Comparison of ENCODE assay signal across 14 cellular contexts in the genomic region with DNA sequence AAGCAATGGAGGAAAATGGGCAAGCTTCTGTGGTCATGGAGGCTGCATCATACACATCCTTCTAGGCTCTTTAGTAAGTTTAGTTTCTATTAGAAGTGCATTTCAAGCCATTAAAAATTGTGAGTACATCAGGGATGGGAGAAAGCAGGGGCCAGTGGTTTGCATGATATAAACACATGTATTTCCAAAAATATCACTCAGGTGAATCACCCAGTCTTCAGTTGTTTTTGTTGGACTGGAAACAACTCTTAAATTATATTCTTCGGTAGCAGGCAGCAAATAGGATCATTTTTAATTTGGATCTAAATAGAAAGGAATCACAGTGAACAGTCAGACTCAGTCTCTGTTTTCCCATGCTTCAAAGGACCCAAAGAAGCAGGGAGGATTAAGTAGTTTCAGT.
"Had no signal": no experiment of that assay in that cellular context is flagged by ENCODE, and none has a peak within 500 bp of the region (broad histone marks: within the 10 kb centered on the region; RNA-seq: fewer than 3 reads in every experiment).

No MANE protein-coding gene starts in this region.

- H3K9me3 Mint-ChIP-seq: nephron, WTC11 had no signal

- H3K27ac Mint-ChIP-seq: activated naive CD4-positive, alpha-beta T cell treated with anti-CD3 and anti-CD28 coated beads, Interleukin-2, amount 10 ng/mL, durations not matched to agents 7 days and 5 days; activated T-helper 17 cell treated with anti-CD3 and anti-CD28 coated beads, Interleukin-2, amount 50 U/mL, for 72 hours; brain; immature natural killer cell; nephron; T-cell; WTC11 had no signal

- ATAC-seq: activated T-helper 17 cell treated with anti-CD3 and anti-CD28 coated beads, Interleukin-2, amount 50 U/mL, for 72 hours; stimulated activated naive CD8-positive, alpha-beta T cell treated with anti-CD3 and anti-CD28 coated beads, Interleukin-15, Interleukin-2, amounts not matched to agents 100 U/mL and 50 U/mL, for 24 hours; T-cell; WTC11 had no signal

- H3K4me3 Mint-ChIP-seq: activated naive CD4-positive, alpha-beta T cell treated with anti-CD3 and anti-CD28 coated beads, Interleukin-2, amount 10 ng/mL, durations not matched to agents 7 days and 5 days; activated T-helper 17 cell treated with anti-CD3 and anti-CD28 coated beads, Interleukin-2, amount 50 U/mL, for 72 hours; brain; immature natural killer cell; nephron; T-cell; WTC11 had no signal

- DNase-seq: activated CD4-positive, alpha-beta T cell treated with anti-CD3 and anti-CD28 coated beads for 48 hours; activated naive CD4-positive, alpha-beta T cell treated with anti-CD3 and anti-CD28 coated beads, Interleukin-2, amount 10 ng/mL, durations not matched to agents 7 days and 5 days; dermis blood vessel endothelial cell; glutamatergic neuron; immature natural killer cell; stimulated activated CD4-positive, alpha-beta T cell treated with anti-CD3 and anti-CD28 coated beads, Interleukin-4, amount 100 ng/mL, for 1 hour; stimulated activated CD8-positive, alpha-beta memory T cell treated with anti-CD3 and anti-CD28 coated beads, Interleukin-4, amount 100 ng/mL, for 48 hours; stimulated activated naive CD8-positive, alpha-beta T cell treated with anti-CD3 and anti-CD28 coated beads, Interleukin-15, Interleukin-2, amounts not matched to agents 100 U/mL and 50 U/mL, for 24 hours; T-cell; testis had no signal

- H3K27me3 Mint-ChIP-seq: activated naive CD4-positive, alpha-beta T cell treated with anti-CD3 and anti-CD28 coated beads, Interleukin-2, amount 10 ng/mL, durations not matched to agents 7 days and 5 days; T-cell had no signal

- H3K4me1 Mint-ChIP-seq: activated naive CD4-positive, alpha-beta T cell treated with anti-CD3 and anti-CD28 coated beads, Interleukin-2, amount 10 ng/mL, durations not matched to agents 7 days and 5 days; activated T-helper 17 cell treated with anti-CD3 and anti-CD28 coated beads, Interleukin-2, amount 50 U/mL, for 72 hours; brain; immature natural killer cell; nephron; T-cell had no signal

- H3K36me3 Mint-ChIP-seq: activated naive CD4-positive, alpha-beta T cell treated with anti-CD3 and anti-CD28 coated beads, Interleukin-2, amount 10 ng/mL, durations not matched to agents 7 days and 5 days; brain; immature natural killer cell; T-cell; WTC11 had no signal
